Comparison of ENCODE assay signal across 15 cellular contexts in genomic region chr18:37161491-37161890, GRCh38.
A peak's percentile ranks its signal among the peaks of the same experiment; 100 is the strongest.
DNase-seq lines count a peak whose midpoint lies in the region; ATAC-seq and TF ChIP-seq lines count a peak whose summit lies in the region.
"Had no signal": no experiment of that assay in that cellular context is flagged by ENCODE, and none has a peak within 500 bp of the region (broad histone marks: within the 10 kb centered on the region; RNA-seq: fewer than 3 reads in every experiment).

No MANE protein-coding gene starts in this region.

- H3K79me1 ChIP-seq in H9 (ENCODE audit: insufficient read depth, low read depth, low read length, poor library complexity, severe bottlenecking), result no peaks in the 10 kb centered on the region

- intact Hi-C loops in heart left ventricle (cut with DNase I), result no loop called here

- H3K27me3 Mint-ChIP-seq in GM23338 (ENCODE audit: insufficient read depth, low read depth, poor library complexity) (no peaks in the 10 kb centered on the region), H9 (ENCODE audit: low read depth) (no peaks in the 10 kb centered on the region)
- H3K27me3 Mint-ChIP-seq: CD4-positive, alpha-beta memory T cell had no signal

- H3K4me1 Mint-ChIP-seq in GM23338 (peaks cover 46% of the 10 kb centered on the region), H9 (peaks cover 50 to 58% of the 10 kb centered on the region in 2 experiments)
- H3K4me1 Mint-ChIP-seq: CD4-positive, alpha-beta memory T cell had no signal

- no peak overlapping the region for H3K14ac ChIP-seq in H9 (ENCODE audit: insufficient read depth, low read length)

- TF ChIP-seq CTCF in GM23338 (conservative IDR thresholded peaks at IDR 0.05; ENCODE audit: low read depth in 2 of 2) (no peak), H9 (conservative IDR thresholded peaks at IDR 0.05) (no peak), epithelial cell of esophagus (IDR thresholded peaks at IDR 0.05; ENCODE audit: insufficient read depth, low read depth, low read length, missing control alignments) (no peak), heart left ventricle (IDR thresholded peaks at IDR 0.05) (no peak), GM20000 (IDR thresholded peaks at IDR 0.05; ENCODE audit: extremely low read depth, missing control alignments) (no peak), WERI-Rb-1 (IDR thresholded peaks at IDR 0.05; ENCODE audit: low read depth, low read length) (no peak)

- DNase-seq in GM23338 (ENCODE audit: low spot score) (no peak), H9 (no peak), epithelial cell of esophagus (ENCODE audit: low read depth) (peak; percentile 59), kidney tubule cell (ENCODE audit: low spot score) (peak; percentile 17), heart left ventricle (no peak), GM20000 (ENCODE audit: low spot score) (no peak), WERI-Rb-1 (no peak)
- DNase-seq: BE2C; CD4-positive, alpha-beta memory T cell; DMS79; GOT3 had no signal

- H3K4me1 ChIP-seq in GM23338 (ENCODE audit: insufficient read depth) (peaks cover 45% of the 10 kb centered on the region), H9 (ENCODE audit: insufficient read depth, low read length) (peaks cover 7% of the 10 kb centered on the region; the same call in 1 of the 2 replicates), heart left ventricle (no peaks in the 10 kb centered on the region)
- H3K4me1 ChIP-seq: A549, BE2C had no signal

- H3K9ac ChIP-seq in H9 (ENCODE audit: extremely low read depth, insufficient read length, low read length), result no peak overlapping the region

- H2BK20ac ChIP-seq in H9 (ENCODE audit: low read depth, low read length, poor library complexity, severe bottlenecking), result peak overlapping the region; percentile 90

- no peaks in the 10 kb centered on the region for H3K79me2 ChIP-seq in GM23338 (replicated peaks; ENCODE audit: insufficient read depth)
- no peaks in the 10 kb centered on the region for H3K79me2 ChIP-seq in H9 (ENCODE audit: insufficient read depth, low read length)

- no peaks in the 10 kb centered on the region; the same call in 2 of the 3 replicates for H3K9me3 Mint-ChIP-seq in GM23338
- H3K9me3 Mint-ChIP-seq in H9, result no peaks in the 10 kb centered on the region
- H3K9me3 Mint-ChIP-seq: CD4-positive, alpha-beta memory T cell had no signal

- no peak overlapping the region for H2BK12ac ChIP-seq in H9 (ENCODE audit: insufficient read length, low read depth, low read length)

- H3K18ac ChIP-seq in H9 (ENCODE audit: insufficient read length, low read depth, low read length), result no peak overlapping the region

- no peaks in the 10 kb centered on the region for H3F3A ChIP-seq in GM23338 (replicated peaks; ENCODE audit: low read depth)

- no peak overlapping the region for H3K4me2 ChIP-seq in GM23338
- H3K4me2 ChIP-seq in H9 (ENCODE audit: insufficient read depth, insufficient read length, low read length), result no peak overlapping the region
- H3K4me2 ChIP-seq: A549 had no signal

- H3K4ac ChIP-seq in H9 (ENCODE audit: low read depth, low read length), result no peak overlapping the region

- H2BK5ac ChIP-seq in H9 (ENCODE audit: insufficient read length, low read length), result no peak overlapping the region

- ATAC-seq in GM23338, result no peak
- ATAC-seq in heart left ventricle, result no peak
- ATAC-seq: A549, GM12878 had no signal

- no peak overlapping the region for H3K23ac ChIP-seq in H9 (ENCODE audit: insufficient read length, low read depth, low read length)

- H2BK120ac ChIP-seq in H9 (ENCODE audit: low read depth, low read length, poor library complexity, severe bottlenecking), result no peak overlapping the region

- no peak overlapping the region for H3K56ac ChIP-seq in H9 (ENCODE audit: insufficient read length, low read depth, low read length)

- 0 out of 2 replicates have a peak overlapping the region, but pooled peaks have one; percentile 5 for H3K27ac ChIP-seq in GM23338 (ENCODE audit: low read depth)
- H3K27ac ChIP-seq in H9 (ENCODE audit: insufficient read length, low read depth, low read length), result no peak overlapping the region
- no peak overlapping the region for H3K27ac ChIP-seq in heart left ventricle
- no peak overlapping the region for H3K27ac ChIP-seq in WERI-Rb-1
- H3K27ac ChIP-seq: A549, C4-2B had no signal

- no peaks in the 10 kb centered on the region for H4K20me1 ChIP-seq in GM23338 (replicated peaks; ENCODE audit: insufficient read depth)
- H4K20me1 ChIP-seq in H9 (ENCODE audit: control insufficient read depth, insufficient read depth, insufficient read length), result no peaks in the 10 kb centered on the region

- no peak overlapping the region for H3T11ph ChIP-seq in H9 (ENCODE audit: low read length)

- H3K9me3 ChIP-seq in H9 (ENCODE audit: control insufficient read depth, low read depth, low read length) (no peaks in the 10 kb centered on the region), heart left ventricle (no peaks in the 10 kb centered on the region), WERI-Rb-1 (ENCODE audit: severe bottlenecking) (no peaks in the 10 kb centered on the region)
- H3K9me3 ChIP-seq: A549, BE2C, HAP-1 had no signal

- 0 out of 3 replicates have a peak, but pooled peaks cover 4% of the 10 kb centered on the region for H3K36me3 Mint-ChIP-seq in GM23338 (ENCODE audit: low read depth)
- H3K36me3 Mint-ChIP-seq in H9 (ENCODE audit: insufficient read depth in 1 of 3, low read depth in 3 of 3), result peaks cover 0 to 2% (median 1%) of the 10 kb centered on the region in 3 experiments; a peak in 2 of 7 replicates

- H3K9me2 ChIP-seq in GM23338 (ENCODE audit: insufficient read depth), result no peaks in the 10 kb centered on the region

- TF ChIP-seq POLR2A in heart left ventricle (IDR thresholded peaks at IDR 0.05), result no peak

- H3K27ac Mint-ChIP-seq in GM23338, result peak overlapping the region; percentile 32; the same call in 1 of the 2 replicates
- H3K27ac Mint-ChIP-seq in H9, result peak overlapping the region in 1 of 3 experiments; percentile 62; a peak in 2 of 7 replicates
- H3K27ac Mint-ChIP-seq: CD4-positive, alpha-beta memory T cell had no signal

- H3K4me3 ChIP-seq in GM23338 (no peak overlapping the region), epithelial cell of esophagus (ENCODE audit: low read length) (no peak overlapping the region), heart left ventricle (no peak overlapping the region), WERI-Rb-1 (ENCODE audit: low read depth, low read length) (no peak overlapping the region)
- H3K4me3 ChIP-seq: A549, GM12878, HAP-1 had no signal

- H3K27me3 ChIP-seq in GM23338 (ENCODE audit: insufficient read depth), result no peaks in the 10 kb centered on the region
- H3K27me3 ChIP-seq in H9 (ENCODE audit: insufficient read depth, low read length), result no peaks in the 10 kb centered on the region
- H3K27me3 ChIP-seq in heart left ventricle, result no peaks in the 10 kb centered on the region
- no peaks in the 10 kb centered on the region for H3K27me3 ChIP-seq in WERI-Rb-1 (ENCODE audit: insufficient read depth, low read depth, severe bottlenecking)
- H3K27me3 ChIP-seq: BE2C had no signal

- no peak overlapping the region for H4K8ac ChIP-seq in H9 (replicated peaks; ENCODE audit: insufficient read length, low read depth, low read length)

- no peak overlapping the region for H2AK5ac ChIP-seq in H9 (ENCODE audit: insufficient read length, low read length)

- no CpG with 5 or more reads among the region's 1 CpG for WGBS in H9 (ENCODE audit: extremely low coverage, insufficient read length, low lambda C conversion rate)
- 93 to 100% (median 97%) methylated on average over 1 of the region's 1 CpG for WGBS in heart left ventricle, 4 donors

- no peaks in the 10 kb centered on the region for H3K23me2 ChIP-seq in H9 (ENCODE audit: insufficient read length, low read depth, low read length, poor library complexity, severe bottlenecking)

- no peak overlapping the region for H4K91ac ChIP-seq in H9 (ENCODE audit: insufficient read length, low read depth, low read length)

- H2AFZ ChIP-seq in GM23338, result no peak overlapping the region
- H2AFZ ChIP-seq in H9 (ENCODE audit: low read length), result no peak overlapping the region

- no peaks in the 10 kb centered on the region for H3K36me3 ChIP-seq in GM23338 (ENCODE audit: insufficient read depth)
- peaks cover 0 to 2% (median 0%) of the 10 kb centered on the region in 9 donors for H3K36me3 ChIP-seq in heart left ventricle
- no peaks in the 10 kb centered on the region for H3K36me3 ChIP-seq in WERI-Rb-1
- H3K36me3 ChIP-seq: BE2C, HAP-1 had no signal

- H4K5ac ChIP-seq in H9 (ENCODE audit: insufficient read length, low read depth, low read length), result no peak overlapping the region

- H2BK15ac ChIP-seq in H9 (ENCODE audit: low read depth, low read length), result no peak overlapping the region

- H3K4me3 Mint-ChIP-seq in GM23338 (no peak overlapping the region), H9 (no peak overlapping the region)
- H3K4me3 Mint-ChIP-seq: CD4-positive, alpha-beta memory T cell had no signal

TF ChIP-seq in GM23338, 12 proteins besides CTCF, POLR2A, EP300 and RAD21 (continues in another document):
- no peak for TF ChIP-seq JUNB (IDR thresholded peaks at IDR 0.05; ENCODE audit: unreplicated experiment)
- no peak for TF ChIP-seq ZNF114 (CRISPR knock-in tag; IDR thresholded peaks at IDR 0.05)
- no peak for TF ChIP-seq POLR2AphosphoS5 (IDR thresholded peaks at IDR 0.05; ENCODE audit: low read depth)
- TF ChIP-seq CREB1 (CRISPR knock-in tag; IDR thresholded peaks at IDR 0.05; ENCODE audit: low read depth), result no peak

Comparison
In these comparisons a context has a peak if more than half of its experiments do, and no peak if none do; other contexts are left out.
1. DNase-seq: peak in epithelial cell of esophagus (single experiment) and kidney tubule cell (single experiment); none in GM23338 (single experiment), H9 (single experiment), heart left ventricle (0 of 5), GM20000 (single experiment) and WERI-Rb-1 (single experiment).